In genomic region chr1:96845464-96845863, GRCh38 we compare ENCODE assay signal across 8 cellular contexts.
A peak's percentile ranks its signal among the peaks of the same experiment; 100 is the strongest.
DNase-seq lines count a peak whose midpoint lies in the region; ATAC-seq and TF ChIP-seq lines count a peak whose summit lies in the region.

No MANE protein-coding gene starts in this region.

- no peak overlapping the region for H3K27ac ChIP-seq in adrenal gland
- no peak overlapping the region for H3K27ac ChIP-seq in left lung

- in situ Hi-C loops in HAP-1 (cut with MboI; ENCODE audit: low sequenced_read_pairs), result no loop called here

- DNase-seq in NCI-H146 (lab: John Stamatoyannopoulos, UW), result peak; percentile 2
- no peak for DNase-seq in NCI-H146 treated with DMSO at 0.1 percent for 48 hours (lab: John Stamatoyannopoulos, UW; ENCODE audit: unreplicated experiment)
- DNase-seq in HAP-1 (ENCODE audit: low spot score in 2 of 2), result peak; percentile 45 to 75
- peak; percentile 53 for DNase-seq in NAMALWA (ENCODE audit: low spot score)
- peak; percentile 40 to 78 (median 64) for DNase-seq in adrenal gland
- DNase-seq in left lung, result peak in 1 of 2 donors; percentile 43
- DNase-seq in cerebellum (ENCODE audit: low spot score), result no peak
- no peak for DNase-seq in OCI-M2 (lab: John Stamatoyannopoulos, UW; ENCODE audit: unreplicated experiment)

- H3K27me3 ChIP-seq in HAP-1 (ENCODE audit: low read depth), result no peaks in the 10 kb centered on the region
- no peaks in the 10 kb centered on the region for H3K27me3 ChIP-seq in adrenal gland
- H3K27me3 ChIP-seq in left lung, result no peaks in the 10 kb centered on the region

- no peaks in the 10 kb centered on the region for H3K4me1 ChIP-seq in HAP-1
- no peaks in the 10 kb centered on the region for H3K4me1 ChIP-seq in adrenal gland (replicated peaks in 1 of 2)
- no peaks in the 10 kb centered on the region for H3K4me1 ChIP-seq in left lung

- H3K9me3 ChIP-seq in HAP-1 (no peaks in the 10 kb centered on the region), adrenal gland (replicated peaks in 1 of 3) (no peaks in the 10 kb centered on the region), left lung (no peaks in the 10 kb centered on the region)

- H3K4me3 ChIP-seq in HAP-1 (no peak overlapping the region), adrenal gland (no peak overlapping the region), left lung (no peak overlapping the region)

- WGBS in adrenal gland, 4 donors, result 49 to 78% (median 59%) methylated on average over 8 of the region's 8 CpGs

- TF ChIP-seq POLR2A in adrenal gland (IDR thresholded peaks at IDR 0.05), result no peak

- TF ChIP-seq CTCF in adrenal gland (IDR thresholded peaks at IDR 0.05), result peak; percentile 50 to 77 (median 70)
- peak; percentile 35 to 61 for TF ChIP-seq CTCF in left lung (IDR thresholded peaks at IDR 0.05)

- intact Hi-C loops in adrenal gland (cut with DNase I) (loop anchor here in 1 of 2 donors (10.0 kb wide), 1 partner anchor 611 kb away; no protein-coding TSS in a partner anchor), left lung (cut with DNase I) (no loop called here)

- ATAC-seq in left lung, result peak; percentile 79

- H3K36me3 ChIP-seq in HAP-1 (replicated peaks), result no peaks in the 10 kb centered on the region
- no peaks in the 10 kb centered on the region for H3K36me3 ChIP-seq in adrenal gland (replicated peaks in 1 of 2)
- H3K36me3 ChIP-seq in left lung, result no peaks in the 10 kb centered on the region

Comparison
In these comparisons a context has a peak if more than half of its experiments do, and no peak if none do; other contexts are left out.
1. DNase-seq: peak in NCI-H146 (single experiment), HAP-1 (2 of 2), NAMALWA (single experiment) and adrenal gland (7 of 7); none in NCI-H146 treated with DMSO at 0.1 percent for 48 hours (single experiment), cerebellum (single experiment) and OCI-M2 (single experiment).